In the genomic region with DNA sequence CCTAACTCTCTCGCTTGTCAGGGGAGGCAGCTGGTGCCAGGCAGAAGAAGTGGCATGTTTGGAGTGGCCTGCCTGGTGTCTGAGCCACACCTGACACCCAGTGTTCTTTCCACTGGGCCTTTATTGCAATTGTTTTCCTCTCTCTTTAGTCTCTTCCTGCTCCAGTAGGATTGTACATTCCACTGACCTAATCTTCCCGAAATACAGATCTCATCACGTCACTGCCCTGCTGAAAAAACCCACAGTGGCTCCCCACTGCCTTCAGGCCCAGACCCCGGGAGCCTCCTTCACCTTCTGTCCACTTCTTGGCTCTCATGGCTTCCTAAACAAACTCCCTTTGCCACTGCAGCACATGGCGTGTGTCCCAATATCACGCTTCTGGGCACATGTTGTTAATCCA, we compare ENCODE assay signal across 1 cellular context.
A peak's percentile ranks its signal among the peaks of the same experiment; 100 is the strongest.
TF ChIP-seq lines count a peak whose summit lies in the region.

No MANE protein-coding gene starts in this region.

TF ChIP-seq in K562, 482 proteins besides CTCF, POLR2A, EP300 and RAD21 (continued from another document):
- TF ChIP-seq, protein P1, sequence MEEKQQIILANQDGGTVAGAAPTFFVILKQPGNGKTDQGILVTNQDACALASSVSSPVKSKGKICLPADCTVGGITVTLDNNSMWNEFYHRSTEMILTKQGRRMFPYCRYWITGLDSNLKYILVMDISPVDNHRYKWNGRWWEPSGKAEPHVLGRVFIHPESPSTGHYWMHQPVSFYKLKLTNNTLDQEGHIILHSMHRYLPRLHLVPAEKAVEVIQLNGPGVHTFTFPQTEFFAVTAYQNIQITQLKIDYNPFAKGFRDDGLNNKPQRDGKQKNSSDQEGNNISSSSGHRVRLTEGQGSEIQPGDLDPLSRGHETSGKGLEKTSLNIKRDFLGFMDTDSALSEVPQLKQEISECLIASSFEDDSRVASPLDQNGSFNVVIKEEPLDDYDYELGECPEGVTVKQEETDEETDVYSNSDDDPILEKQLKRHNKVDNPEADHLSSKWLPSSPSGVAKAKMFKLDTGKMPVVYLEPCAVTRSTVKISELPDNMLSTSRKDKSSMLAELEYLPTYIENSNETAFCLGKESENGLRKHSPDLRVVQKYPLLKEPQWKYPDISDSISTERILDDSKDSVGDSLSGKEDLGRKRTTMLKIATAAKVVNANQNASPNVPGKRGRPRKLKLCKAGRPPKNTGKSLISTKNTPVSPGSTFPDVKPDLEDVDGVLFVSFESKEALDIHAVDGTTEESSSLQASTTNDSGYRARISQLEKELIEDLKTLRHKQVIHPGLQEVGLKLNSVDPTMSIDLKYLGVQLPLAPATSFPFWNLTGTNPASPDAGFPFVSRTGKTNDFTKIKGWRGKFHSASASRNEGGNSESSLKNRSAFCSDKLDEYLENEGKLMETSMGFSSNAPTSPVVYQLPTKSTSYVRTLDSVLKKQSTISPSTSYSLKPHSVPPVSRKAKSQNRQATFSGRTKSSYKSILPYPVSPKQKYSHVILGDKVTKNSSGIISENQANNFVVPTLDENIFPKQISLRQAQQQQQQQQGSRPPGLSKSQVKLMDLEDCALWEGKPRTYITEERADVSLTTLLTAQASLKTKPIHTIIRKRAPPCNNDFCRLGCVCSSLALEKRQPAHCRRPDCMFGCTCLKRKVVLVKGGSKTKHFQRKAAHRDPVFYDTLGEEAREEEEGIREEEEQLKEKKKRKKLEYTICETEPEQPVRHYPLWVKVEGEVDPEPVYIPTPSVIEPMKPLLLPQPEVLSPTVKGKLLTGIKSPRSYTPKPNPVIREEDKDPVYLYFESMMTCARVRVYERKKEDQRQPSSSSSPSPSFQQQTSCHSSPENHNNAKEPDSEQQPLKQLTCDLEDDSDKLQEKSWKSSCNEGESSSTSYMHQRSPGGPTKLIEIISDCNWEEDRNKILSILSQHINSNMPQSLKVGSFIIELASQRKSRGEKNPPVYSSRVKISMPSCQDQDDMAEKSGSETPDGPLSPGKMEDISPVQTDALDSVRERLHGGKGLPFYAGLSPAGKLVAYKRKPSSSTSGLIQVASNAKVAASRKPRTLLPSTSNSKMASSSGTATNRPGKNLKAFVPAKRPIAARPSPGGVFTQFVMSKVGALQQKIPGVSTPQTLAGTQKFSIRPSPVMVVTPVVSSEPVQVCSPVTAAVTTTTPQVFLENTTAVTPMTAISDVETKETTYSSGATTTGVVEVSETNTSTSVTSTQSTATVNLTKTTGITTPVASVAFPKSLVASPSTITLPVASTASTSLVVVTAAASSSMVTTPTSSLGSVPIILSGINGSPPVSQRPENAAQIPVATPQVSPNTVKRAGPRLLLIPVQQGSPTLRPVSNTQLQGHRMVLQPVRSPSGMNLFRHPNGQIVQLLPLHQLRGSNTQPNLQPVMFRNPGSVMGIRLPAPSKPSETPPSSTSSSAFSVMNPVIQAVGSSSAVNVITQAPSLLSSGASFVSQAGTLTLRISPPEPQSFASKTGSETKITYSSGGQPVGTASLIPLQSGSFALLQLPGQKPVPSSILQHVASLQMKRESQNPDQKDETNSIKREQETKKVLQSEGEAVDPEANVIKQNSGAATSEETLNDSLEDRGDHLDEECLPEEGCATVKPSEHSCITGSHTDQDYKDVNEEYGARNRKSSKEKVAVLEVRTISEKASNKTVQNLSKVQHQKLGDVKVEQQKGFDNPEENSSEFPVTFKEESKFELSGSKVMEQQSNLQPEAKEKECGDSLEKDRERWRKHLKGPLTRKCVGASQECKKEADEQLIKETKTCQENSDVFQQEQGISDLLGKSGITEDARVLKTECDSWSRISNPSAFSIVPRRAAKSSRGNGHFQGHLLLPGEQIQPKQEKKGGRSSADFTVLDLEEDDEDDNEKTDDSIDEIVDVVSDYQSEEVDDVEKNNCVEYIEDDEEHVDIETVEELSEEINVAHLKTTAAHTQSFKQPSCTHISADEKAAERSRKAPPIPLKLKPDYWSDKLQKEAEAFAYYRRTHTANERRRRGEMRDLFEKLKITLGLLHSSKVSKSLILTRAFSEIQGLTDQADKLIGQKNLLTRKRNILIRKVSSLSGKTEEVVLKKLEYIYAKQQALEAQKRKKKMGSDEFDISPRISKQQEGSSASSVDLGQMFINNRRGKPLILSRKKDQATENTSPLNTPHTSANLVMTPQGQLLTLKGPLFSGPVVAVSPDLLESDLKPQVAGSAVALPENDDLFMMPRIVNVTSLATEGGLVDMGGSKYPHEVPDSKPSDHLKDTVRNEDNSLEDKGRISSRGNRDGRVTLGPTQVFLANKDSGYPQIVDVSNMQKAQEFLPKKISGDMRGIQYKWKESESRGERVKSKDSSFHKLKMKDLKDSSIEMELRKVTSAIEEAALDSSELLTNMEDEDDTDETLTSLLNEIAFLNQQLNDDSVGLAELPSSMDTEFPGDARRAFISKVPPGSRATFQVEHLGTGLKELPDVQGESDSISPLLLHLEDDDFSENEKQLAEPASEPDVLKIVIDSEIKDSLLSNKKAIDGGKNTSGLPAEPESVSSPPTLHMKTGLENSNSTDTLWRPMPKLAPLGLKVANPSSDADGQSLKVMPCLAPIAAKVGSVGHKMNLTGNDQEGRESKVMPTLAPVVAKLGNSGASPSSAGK (IDR thresholded peaks at IDR 0.05) = 0 out of 2 replicates have a peak, but pooled peaks have one; percentile 36
- TF ChIP-seq, protein P2, sequence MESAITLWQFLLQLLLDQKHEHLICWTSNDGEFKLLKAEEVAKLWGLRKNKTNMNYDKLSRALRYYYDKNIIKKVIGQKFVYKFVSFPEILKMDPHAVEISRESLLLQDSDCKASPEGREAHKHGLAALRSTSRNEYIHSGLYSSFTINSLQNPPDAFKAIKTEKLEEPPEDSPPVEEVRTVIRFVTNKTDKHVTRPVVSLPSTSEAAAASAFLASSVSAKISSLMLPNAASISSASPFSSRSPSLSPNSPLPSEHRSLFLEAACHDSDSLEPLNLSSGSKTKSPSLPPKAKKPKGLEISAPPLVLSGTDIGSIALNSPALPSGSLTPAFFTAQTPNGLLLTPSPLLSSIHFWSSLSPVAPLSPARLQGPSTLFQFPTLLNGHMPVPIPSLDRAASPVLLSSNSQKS (CRISPR knock-in tag; IDR thresholded peaks at IDR 0.05) = no peak
- TF ChIP-seq ZFX (CRISPR knock-in tag; IDR thresholded peaks at IDR 0.05) = 0 out of 2 replicates have a peak, but pooled peaks have one; percentile 12
- no peak for TF ChIP-seq TAF1 (IDR thresholded peaks at IDR 0.05; ENCODE audit: control insufficient read depth, extremely low read depth, insufficient read depth, low read length, severe bottlenecking)
- TF ChIP-seq ZNF3 (CRISPR knock-in tag; IDR thresholded peaks at IDR 0.05) = no peak
- TF ChIP-seq POLR3G (IDR thresholded peaks at IDR 0.05; ENCODE audit: extremely low read depth, insufficient read length, insufficient replicate concordance) = no peak
- TF ChIP-seq, protein P3, sequence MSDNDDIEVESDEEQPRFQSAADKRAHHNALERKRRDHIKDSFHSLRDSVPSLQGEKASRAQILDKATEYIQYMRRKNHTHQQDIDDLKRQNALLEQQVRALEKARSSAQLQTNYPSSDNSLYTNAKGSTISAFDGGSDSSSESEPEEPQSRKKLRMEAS (CRISPR knock-in tag; IDR thresholded peaks at IDR 0.05) = 0 out of 2 replicates have a peak, but pooled peaks have one; percentile 41
- TF ChIP-seq, protein P4, sequence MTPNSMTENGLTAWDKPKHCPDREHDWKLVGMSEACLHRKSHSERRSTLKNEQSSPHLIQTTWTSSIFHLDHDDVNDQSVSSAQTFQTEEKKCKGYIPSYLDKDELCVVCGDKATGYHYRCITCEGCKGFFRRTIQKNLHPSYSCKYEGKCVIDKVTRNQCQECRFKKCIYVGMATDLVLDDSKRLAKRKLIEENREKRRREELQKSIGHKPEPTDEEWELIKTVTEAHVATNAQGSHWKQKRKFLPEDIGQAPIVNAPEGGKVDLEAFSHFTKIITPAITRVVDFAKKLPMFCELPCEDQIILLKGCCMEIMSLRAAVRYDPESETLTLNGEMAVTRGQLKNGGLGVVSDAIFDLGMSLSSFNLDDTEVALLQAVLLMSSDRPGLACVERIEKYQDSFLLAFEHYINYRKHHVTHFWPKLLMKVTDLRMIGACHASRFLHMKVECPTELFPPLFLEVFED (CRISPR knock-in tag; conservative IDR thresholded peaks at IDR 0.05) = no peak
- no peak for TF ChIP-seq BCL6 (CRISPR knock-in tag; IDR thresholded peaks at IDR 0.05)
- TF ChIP-seq RBM22 (IDR thresholded peaks at IDR 0.05; ENCODE audit: low read depth, low read length, poor library complexity, severe bottlenecking) = no peak
TF ChIP-seq in K562: peak in this region for 3.
